ENCODE assay signal across 1 cellular context in genomic region chr5:81427566-81427965, GRCh38.
TF ChIP-seq lines count a peak whose summit lies in the region.

No MANE protein-coding gene starts in this region.

TF ChIP-seq in K562, 482 proteins besides CTCF, POLR2A, EP300 and RAD21:
- TF ChIP-seq ZNF263 (CRISPR knock-in tag; IDR thresholded peaks at IDR 0.05; ENCODE audit: borderline replicate concordance) (no peak), ZNF586 (CRISPR knock-in tag; conservative IDR thresholded peaks at IDR 0.05) (no peak), C11orf30 (IDR thresholded peaks at IDR 0.05; ENCODE audit: low read depth) (peak; percentile 28; the same call in 1 of the 2 replicates), XRCC3 (IDR thresholded peaks at IDR 0.05) (no peak)
